Comparison of ENCODE assay signal across 8 cellular contexts in genomic region chr4:64584981-64585557, GRCh38.
DNase-seq lines count a peak whose midpoint lies in the region; ATAC-seq and TF ChIP-seq lines count a peak whose summit lies in the region.

No MANE protein-coding gene starts in this region.

- no peak for TF ChIP-seq EP300 in esophagus muscularis mucosa (IDR thresholded peaks at IDR 0.05)

- TF ChIP-seq CTCF in 22Rv1 (IDR thresholded peaks at IDR 0.05) (peak; percentile 76), Peyer's patch (IDR thresholded peaks at IDR 0.05) (peak in 4 of 6 experiments; percentile 16 to 62 (median 20)), esophagus muscularis mucosa (IDR thresholded peaks at IDR 0.05) (peak; percentile 32 to 63 (median 61))

- ATAC-seq in GM18520 (IDR thresholded peaks at IDR 0.05; ENCODE audit: unreplicated experiment), result no peak
- ATAC-seq in GM19455 (IDR thresholded peaks at IDR 0.05; ENCODE audit: unreplicated experiment), result no peak

- TF ChIP-seq POLR2A in Peyer's patch (IDR thresholded peaks at IDR 0.05), result no peak
- no peak for TF ChIP-seq POLR2A in esophagus muscularis mucosa (IDR thresholded peaks at IDR 0.05; ENCODE audit: low read depth)

- H3K4me3 ChIP-seq in Peyer's patch (no peak overlapping the region), esophagus muscularis mucosa (no peak overlapping the region)

- H3K9me3 ChIP-seq in Peyer's patch (no peaks in the 10 kb centered on the region), esophagus muscularis mucosa (peaks cover 0 to 11% (median 9%) of the 10 kb centered on the region in 4 donors)

- DNase-seq in Daoy (ENCODE audit: low read depth) (peak; percentile 3), HK-2 (ENCODE audit: unreplicated experiment) (peak; percentile 17), Peyer's patch (no peak), esophagus muscularis mucosa (ENCODE audit: extremely low spot score) (no peak), renal cortical epithelial cell (ENCODE audit: low read depth) (peak; percentile 26)

- H3K4me1 ChIP-seq in Peyer's patch, result no peaks in the 10 kb centered on the region
- H3K4me1 ChIP-seq in esophagus muscularis mucosa, result no peaks in the 10 kb centered on the region

- H3K27ac ChIP-seq in 22Rv1 (no peak overlapping the region), Peyer's patch (no peak overlapping the region), esophagus muscularis mucosa (replicated peaks in 1 of 4) (no peak overlapping the region)

- H3K27me3 ChIP-seq in Peyer's patch (no peaks in the 10 kb centered on the region), esophagus muscularis mucosa (no peaks in the 10 kb centered on the region)

- intact Hi-C loops in esophagus muscularis mucosa (cut with DNase I), result no loop called here

- WGBS in esophagus muscularis mucosa, result 31% methylated on average over 6 of the region's 6 CpGs

- H3K36me3 ChIP-seq in Peyer's patch (no peaks in the 10 kb centered on the region), esophagus muscularis mucosa (no peaks in the 10 kb centered on the region)

Comparison
In these comparisons a context has a peak if more than half of its experiments do, and no peak if none do; other contexts are left out.
1. CTCF ChIP-seq: peak in every context shown above with its lines; median percentile 76 in 22Rv1; 61 in esophagus muscularis mucosa; 20 in Peyer's patch.
2. DNase-seq: peak in Daoy (single experiment), HK-2 (single experiment) and renal cortical epithelial cell (single experiment); none in Peyer's patch (0 of 3) and esophagus muscularis mucosa (single experiment).